ENCODE assay signal across 22 cellular contexts in the genomic region with DNA sequence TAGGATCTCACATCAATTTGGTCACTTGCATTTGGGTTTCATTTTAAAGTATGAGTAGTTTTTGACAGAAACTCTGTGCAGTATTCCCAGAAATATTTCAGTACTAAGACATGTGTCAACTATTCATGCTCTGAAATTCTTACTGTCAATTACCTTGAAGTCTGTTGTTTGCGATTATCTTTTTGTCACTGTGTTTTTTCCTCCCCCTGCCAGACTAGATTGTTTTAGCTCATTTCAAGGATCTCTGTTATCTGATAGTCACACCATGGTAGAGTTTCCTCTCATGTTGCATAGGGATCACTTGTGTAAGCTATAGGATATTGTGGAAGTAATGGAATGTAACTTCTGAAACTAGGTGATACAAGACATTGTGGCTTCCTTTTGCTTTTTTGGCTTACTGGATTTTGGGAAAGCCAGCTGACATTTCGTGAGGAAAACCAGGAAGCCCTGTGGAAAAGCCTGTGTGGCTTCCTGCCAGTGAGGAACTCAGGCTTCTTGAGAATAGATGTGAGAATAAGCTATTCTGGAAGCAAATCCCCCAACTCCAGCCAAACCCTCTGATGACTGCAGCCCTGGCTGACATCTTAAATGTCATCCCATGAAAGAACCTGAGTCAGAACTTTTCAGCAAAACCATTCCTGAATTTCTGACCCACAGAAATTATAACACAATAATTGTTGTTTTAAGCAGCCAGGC.
"Had no signal": no experiment of that assay in that cellular context is flagged by ENCODE, and none has a peak within 500 bp of the region (broad histone marks: within the 10 kb centered on the region; RNA-seq: fewer than 3 reads in every experiment).

No MANE protein-coding gene starts in this region.

- H3K4me1 ChIP-seq: ascending aorta, breast epithelium, parathyroid adenoma, tibial nerve had no signal

- H3K4me3 ChIP-seq: ascending aorta, breast epithelium, hepatocyte, mucosa of descending colon, tibial nerve had no signal

- H3K36me3 Mint-ChIP-seq: naive thymus-derived CD8-positive, alpha-beta T cell had no signal

- H3K27ac Mint-ChIP-seq: activated T-cell treated with anti-CD3 and anti-CD28 coated beads, Interleukin-2, amount 50 U/mL, for 72 hours; naive thymus-derived CD8-positive, alpha-beta T cell had no signal

- ATAC-seq: activated T-cell treated with anti-CD3 and anti-CD28 coated beads, Interleukin-2, amount 50 U/mL, for 72 hours; mucosa of descending colon; naive thymus-derived CD8-positive, alpha-beta T cell had no signal

- H3K27me3 Mint-ChIP-seq: naive thymus-derived CD8-positive, alpha-beta T cell had no signal

- H3K4me1 Mint-ChIP-seq: naive thymus-derived CD8-positive, alpha-beta T cell had no signal

- H3K9me3 ChIP-seq: ascending aorta, breast epithelium, tibial nerve had no signal

- H2AFZ ChIP-seq: hepatocyte, parathyroid adenoma had no signal

- DNase-seq: activated CD4-positive, alpha-beta T cell treated with anti-CD3 and anti-CD28 coated beads, Interleukin-2, amount 50 U/mL, for 1 hour; activated CD4-positive, CD25-positive, alpha-beta regulatory T cell treated with anti-CD3 and anti-CD28 coated beads, Interleukin-2, amount 50 U/mL, for 72 hours; activated effector memory CD4-positive, alpha-beta T cell treated with anti-CD3 and anti-CD28 coated beads, Interleukin-2, amount 50 U/mL, for 16 hours; activated naive CD4-positive, alpha-beta T cell treated with anti-CD3 and anti-CD28 coated beads, Interleukin-2, amount 50 U/mL, for 16 hours; activated T-cell treated with anti-CD3 and anti-CD28 coated beads, Interleukin-2, amount 50 U/mL, for 72 hours; dermis blood vessel endothelial cell; effector memory CD4-positive, alpha-beta T cell; foreskin fibroblast; naive thymus-derived CD8-positive, alpha-beta T cell; stimulated activated CD4-positive, alpha-beta T cell treated with anti-CD3 and anti-CD28 coated beads, Interleukin-12 subunit alpha, Interleukin-12 subunit beta, amount 100 ng/mL, for 4 hours; stimulated activated CD4-positive, alpha-beta T cell treated with anti-CD3 and anti-CD28 coated beads, Interleukin-1b, Interleukin-23, amount 100 ng/mL, for 48 hours; stimulated activated CD8-positive, alpha-beta memory T cell treated with anti-CD3 and anti-CD28 coated beads, Interleukin-4, amount 100 ng/mL, for 48 hours; stimulated activated naive CD4-positive, alpha-beta T cell; T-helper 2 cell had no signal

- H3K27ac ChIP-seq: ascending aorta, breast epithelium, epithelial cell of prostate, hepatocyte, parathyroid adenoma, tibial nerve, VCaP had no signal

- H3K4me3 Mint-ChIP-seq: activated T-cell treated with anti-CD3 and anti-CD28 coated beads, Interleukin-2, amount 50 U/mL, for 72 hours; naive thymus-derived CD8-positive, alpha-beta T cell had no signal

- H3K9ac ChIP-seq: parathyroid adenoma had no signal

- H3K4me2 ChIP-seq: hepatocyte had no signal

- H3K79me2 ChIP-seq: hepatocyte, parathyroid adenoma had no signal

- H3K27me3 ChIP-seq: ascending aorta, breast epithelium, hepatocyte, tibial nerve had no signal

- H3K36me3 ChIP-seq: ascending aorta, breast epithelium, tibial nerve had no signal
